Comparison of ENCODE assay signal across 24 cellular contexts in the genomic region with DNA sequence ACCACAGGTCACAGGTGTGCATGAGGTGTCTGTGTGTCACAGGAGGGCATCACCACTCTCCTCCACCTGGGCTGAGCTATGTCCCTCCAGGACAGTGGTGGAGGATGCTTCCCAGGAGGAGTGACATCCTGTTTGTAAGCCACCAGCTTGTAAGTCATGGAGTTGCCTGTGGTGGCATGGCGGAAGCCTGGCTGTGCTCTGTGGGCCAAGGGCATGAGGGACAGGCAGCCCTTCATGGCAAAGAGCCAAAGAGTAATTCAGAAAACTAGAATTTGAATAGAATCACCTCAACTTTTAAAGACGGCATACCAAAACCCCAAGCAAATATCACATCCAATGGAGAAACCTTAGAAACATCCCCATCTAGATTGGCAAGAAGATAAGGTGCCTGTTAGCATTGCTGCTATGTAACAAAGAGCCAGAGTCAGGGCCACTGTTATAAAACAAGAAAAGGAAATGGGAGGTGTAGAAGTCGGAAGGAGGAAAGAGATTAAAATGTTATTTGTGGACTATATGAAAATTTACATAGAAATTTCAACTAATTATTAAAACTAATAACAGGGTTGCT. TPM values are rescaled to one million over a fixed set of nuclear protein-coding genes. Genes with fewer than 3 reads are reported as not detected.
DNase-seq lines count a peak whose midpoint lies in the region; ATAC-seq and TF ChIP-seq lines count a peak whose summit lies in the region.
"Had no signal": no experiment of that assay in that cellular context is flagged by ENCODE, and none has a peak within 500 bp of the region (broad histone marks: within the 10 kb centered on the region; RNA-seq: fewer than 3 reads in every experiment).

No MANE protein-coding gene starts in this region.

- H3K9me3 Mint-ChIP-seq in HFFc6: no peaks in the 10 kb centered on the region
- H3K9me3 Mint-ChIP-seq: activated B cell treated with CpG ODN at 0.5 μM for 24 hours; activated naive CD4-positive, alpha-beta T cell treated with anti-CD3 and anti-CD28 coated beads for 36 hours; dendritic cell treated with granulocyte-macrophage colony-stimulating factor and Interleukin-4, amounts not matched to agents 40 ng/mL and 50 ng/mL, for 4 days; mesothelial cell of epicardium; natural killer cell treated with Interleukin-12 subunit alpha and Interleukin-12 subunit beta and Interleukin-15 and Interleukin-18, amount 100 ng/mL, for 72 hours had no signal

- H3K36me3 ChIP-seq in SK-N-SH (replicated peaks in 1 of 2; ENCODE audit: control insufficient read depth in 1 of 2, insufficient read depth in 2 of 2, low read length in 1 of 2) (no peaks in the 10 kb centered on the region), RWPE2 (ENCODE audit: low read depth) (no peaks in the 10 kb centered on the region), skeletal muscle satellite cell (ENCODE audit: insufficient read depth, low read length) (no peaks in the 10 kb centered on the region), PC-9 (ENCODE audit: low read depth) (no peaks in the 10 kb centered on the region), BE2C (no peaks in the 10 kb centered on the region)
- H3K36me3 ChIP-seq: cardiac muscle cell, left lung, right lobe of liver, upper lobe of right lung had no signal

- CTCF ChIA-PET in SK-N-SH (lab: Yijun Ruan, JAX): interaction anchor here (1.0 to 13.8 kb wide), 8 partner anchors 11 to 85 kb away, joined by 3 to 280 read pairs (median 4); a partner anchor contains a TSS
- CTCF ChIA-PET in PC-9 (lab: Charles Lee): interaction anchor here (0.5 kb wide), 1 partner anchor 205 kb away, joined by 3 read pairs; no protein-coding TSS in a partner anchor

- H3K9me2 ChIP-seq in SK-N-SH (no peaks in the 10 kb centered on the region), PC-9 (ENCODE audit: insufficient read depth) (no peaks in the 10 kb centered on the region)

- no peak for TF ChIP-seq CTCF in SK-N-SH (IDR thresholded peaks at IDR 0.05)
- no peak for TF ChIP-seq CTCF in RWPE2 (IDR thresholded peaks at IDR 0.05; ENCODE audit: poor library complexity, severe bottlenecking)
- no peak for TF ChIP-seq CTCF in foreskin keratinocyte (conservative IDR thresholded peaks at IDR 0.05)
- no peak for TF ChIP-seq CTCF in PC-9 (conservative IDR thresholded peaks at IDR 0.05)
- no peak for TF ChIP-seq CTCF in HFFc6 (IDR thresholded peaks at IDR 0.05)
- TF ChIP-seq CTCF in BE2C (IDR thresholded peaks at IDR 0.05; ENCODE audit: low read depth, low read length): no peak

- H3K4me2 ChIP-seq in SK-N-SH: peak overlapping the region; percentile 16
- H3K4me2 ChIP-seq in skeletal muscle satellite cell (ENCODE audit: low read length): peak overlapping the region; percentile 61
- H3K4me2 ChIP-seq in PC-9: no peak overlapping the region

- H3K79me2 ChIP-seq in SK-N-SH (ENCODE audit: insufficient read depth) (no peaks in the 10 kb centered on the region), PC-9 (ENCODE audit: low read depth) (no peaks in the 10 kb centered on the region)
- H3K79me2 ChIP-seq: parathyroid adenoma had no signal

- no peak for TF ChIP-seq RAD21 in SK-N-SH (IDR thresholded peaks at IDR 0.05; ENCODE audit: low read length)

- H3K4me3 Mint-ChIP-seq in HFFc6: no peak overlapping the region
- H3K4me3 Mint-ChIP-seq: activated B cell treated with CpG ODN at 0.5 μM for 24 hours; activated naive CD4-positive, alpha-beta T cell treated with anti-CD3 and anti-CD28 coated beads for 36 hours; dendritic cell treated with granulocyte-macrophage colony-stimulating factor and Interleukin-4, amounts not matched to agents 40 ng/mL and 50 ng/mL, for 4 days; mesothelial cell of epicardium; natural killer cell treated with Interleukin-12 subunit alpha and Interleukin-12 subunit beta and Interleukin-15 and Interleukin-18, amount 100 ng/mL, for 72 hours had no signal

- H3K27me3 Mint-ChIP-seq in HFFc6 (ENCODE audit: insufficient read depth): peaks cover 18% of the 10 kb centered on the region

- POLR2A ChIA-PET in SK-N-SH (lab: Yijun Ruan, JAX) (no interaction called here), PC-9 (lab: Charles Lee; ENCODE audit: unreplicated experiment) (no interaction called here)

- no peaks in the 10 kb centered on the region for H3K9me3 ChIP-seq in SK-N-SH
- H3K9me3 ChIP-seq in RWPE2 (ENCODE audit: severe bottlenecking): no peaks in the 10 kb centered on the region
- no peaks in the 10 kb centered on the region for H3K9me3 ChIP-seq in skeletal muscle satellite cell (replicated peaks; ENCODE audit: low read length)
- no peaks in the 10 kb centered on the region for H3K9me3 ChIP-seq in PC-9 (ENCODE audit: insufficient read depth, low read depth)
- no peaks in the 10 kb centered on the region for H3K9me3 ChIP-seq in BE2C
- H3K9me3 ChIP-seq: left lung, right lobe of liver, upper lobe of right lung had no signal

- H3K27me3 ChIP-seq in SK-N-SH (ENCODE audit: insufficient read depth) (no peaks in the 10 kb centered on the region), RWPE2 (ENCODE audit: insufficient read depth, poor library complexity, severe bottlenecking) (no peaks in the 10 kb centered on the region), foreskin keratinocyte (peaks cover 13% of the 10 kb centered on the region), skeletal muscle satellite cell (ENCODE audit: control insufficient read depth, insufficient read depth, low read length) (peaks cover 36% of the 10 kb centered on the region), PC-9 (ENCODE audit: insufficient read depth, low read depth) (peaks cover 57% of the 10 kb centered on the region), BE2C (no peaks in the 10 kb centered on the region)
- H3K27me3 ChIP-seq: cardiac muscle cell, right lobe of liver had no signal

- H3K27ac Mint-ChIP-seq in HFFc6: no peak overlapping the region
- H3K27ac Mint-ChIP-seq: activated B cell treated with CpG ODN at 0.5 μM for 24 hours; activated naive CD4-positive, alpha-beta T cell treated with anti-CD3 and anti-CD28 coated beads for 36 hours; dendritic cell treated with granulocyte-macrophage colony-stimulating factor and Interleukin-4, amounts not matched to agents 40 ng/mL and 50 ng/mL, for 4 days; mesothelial cell of epicardium; natural killer cell treated with Interleukin-12 subunit alpha and Interleukin-12 subunit beta and Interleukin-15 and Interleukin-18, amount 100 ng/mL, for 72 hours had no signal

- H3K4me3 ChIP-seq in SK-N-SH (ENCODE audit: low read depth in 2 of 2, low read length in 1 of 2) (no peak overlapping the region), RWPE2 (ENCODE audit: severe bottlenecking) (no peak overlapping the region), skeletal muscle satellite cell (ENCODE audit: low read length) (no peak overlapping the region), PC-9 (no peak overlapping the region), BE2C (ENCODE audit: low read depth, low read length) (no peak overlapping the region)
- H3K4me3 ChIP-seq: cardiac muscle cell, left lung, right lobe of liver, upper lobe of right lung had no signal

- no peak for DNase-seq in SK-N-SH
- no peak for DNase-seq in RWPE2 (ENCODE audit: low spot score)
- no peak for DNase-seq in foreskin keratinocyte
- no peak for DNase-seq in PC-9
- DNase-seq in HFFc6: no peak
- no peak for DNase-seq in BE2C
- DNase-seq: 8988T, activated B cell treated with CpG ODN at 0.5 μM for 24 hours, Karpas-422, NCI-H187 treated with DMSO at 0.1 percent for 48 hours, NCI-H524 treated with DMSO at 0.1 percent for 48 hours, upper lobe of right lung had no signal

- no TSS peak for BruUV-seq in PC-9 (replicated peaks; lab: Mats Ljungman, UMichigan)

- H3K4me1 ChIP-seq in SK-N-SH (ENCODE audit: control insufficient read depth in 1 of 2, insufficient read depth in 2 of 2, low read depth in 1 of 2, low read length in 1 of 2) (peaks cover 11 to 30% of the 10 kb centered on the region in 2 experiments; a peak in 3 of 4 replicates), RWPE2 (ENCODE audit: insufficient read depth, poor library complexity, severe bottlenecking) (peaks cover 11% of the 10 kb centered on the region), foreskin keratinocyte (no peaks in the 10 kb centered on the region), skeletal muscle satellite cell (ENCODE audit: control insufficient read depth, insufficient read depth, low read length) (peaks cover 10% of the 10 kb centered on the region), PC-9 (replicated peaks; ENCODE audit: insufficient read depth) (no peaks in the 10 kb centered on the region), BE2C (peaks cover 10% of the 10 kb centered on the region)
- H3K4me1 ChIP-seq: parathyroid adenoma, upper lobe of right lung had no signal

- no peak for ATAC-seq in SK-N-SH treated with all-trans-retinoic acid at 6 μM for 48 hours
- ATAC-seq in RWPE2 (ENCODE audit: low read depth): no peak
- ATAC-seq in foreskin keratinocyte: peak; percentile 37
- ATAC-seq: natural killer cell treated with Interleukin-12 subunit alpha and Interleukin-12 subunit beta and Interleukin-15 and Interleukin-18, amount 100 ng/mL, for 72 hours had no signal

- WGBS in SK-N-SH (ENCODE audit: low lambda C conversion rate): 72% methylated on average over 2 of the region's 3 CpGs

- H3K36me3 Mint-ChIP-seq in HFFc6 (ENCODE audit: low read depth): no peaks in the 10 kb centered on the region
- H3K36me3 Mint-ChIP-seq: mesothelial cell of epicardium; natural killer cell treated with Interleukin-12 subunit alpha and Interleukin-12 subunit beta and Interleukin-15 and Interleukin-18, amount 100 ng/mL, for 72 hours had no signal

- no peaks in the 10 kb centered on the region for H4K20me1 ChIP-seq in SK-N-SH (ENCODE audit: insufficient read depth)
- H4K20me1 ChIP-seq in PC-9 (ENCODE audit: insufficient read depth): no peaks in the 10 kb centered on the region

- intact Hi-C loops in PC-9 (cut with micrococcal nuclease; ENCODE audit: unreplicated experiment): loop anchor here (5.0 kb wide), 2 partner anchors 38 to 123 kb away; a partner anchor contains a TSS

- H3K9ac ChIP-seq in SK-N-SH (no peak overlapping the region), skeletal muscle satellite cell (ENCODE audit: low read depth, low read length) (no peak overlapping the region)
- H3K9ac ChIP-seq: parathyroid adenoma had no signal

- H3K27ac ChIP-seq in SK-N-SH (ENCODE audit: low read depth in 2 of 2, low read length in 1 of 2): peak overlapping the region in 1 of 2 experiments; percentile 12; a peak in 1 of 4 replicates
- H3K27ac ChIP-seq in RWPE2 (ENCODE audit: poor library complexity, severe bottlenecking): peak overlapping the region; percentile 17
- no peak overlapping the region for H3K27ac ChIP-seq in foreskin keratinocyte
- H3K27ac ChIP-seq in PC-9: no peak overlapping the region
- H3K27ac ChIP-seq: cardiac muscle cell, left lung, parathyroid adenoma, right lobe of liver, upper lobe of right lung had no signal

- no peak for TF ChIP-seq EP300 in SK-N-SH (IDR thresholded peaks at IDR 0.05; ENCODE audit: borderline replicate concordance in 1 of 2, low read depth in 1 of 2, low read length in 1 of 2)

- H2AFZ ChIP-seq in SK-N-SH (ENCODE audit: low read depth): no peak overlapping the region
- no peak overlapping the region for H2AFZ ChIP-seq in PC-9
- H2AFZ ChIP-seq: parathyroid adenoma had no signal

- peaks cover 12% of the 10 kb centered on the region for H3K4me1 Mint-ChIP-seq in HFFc6 (ENCODE audit: low read depth)

- H3F3A ChIP-seq in SK-N-SH (replicated peaks; ENCODE audit: insufficient read depth) (peaks cover 6% of the 10 kb centered on the region), PC-9 (ENCODE audit: insufficient read depth, low read depth) (no peaks in the 10 kb centered on the region)

RNA-seq across cellular contexts. Expression of a gene that starts 52.1 kb away (rescaled TPM):
- polyA plus RNA-seq in SK-N-SH (2012; rRNA removed): not detected in 2 replicates
- polyA plus RNA-seq in SK-N-SH (2012; cell fraction: cytosol; rRNA removed): not detected in 2 replicates
- polyA plus RNA-seq in SK-N-SH (2012; cell fraction: nucleus; rRNA removed): not detected in 2 replicates
- not detected in 2 replicates for total RNA-seq in foreskin keratinocyte
- polyA plus RNA-seq in foreskin keratinocyte: not detected in 2 replicates
- not detected in 2 replicates for total RNA-seq in skeletal muscle satellite cell (2012; rRNA removed)
- total RNA-seq in PC-9 (2021): 11.4 and 13.1 TPM in 2 replicates
- total RNA-seq in HFFc6 (2021; fragmentation: NEBNext Ultra II Directional; extraction: Animal tissue kit (Norgen Biotek cat#: 25700)): not detected
- 1.4 TPM for polyA plus RNA-seq in BE2C (2012; ENCODE audit: insufficient read depth, insufficient read length, low read depth)
- total RNA-seq: activated B cell treated with CpG ODN at 0.5 μM for 24 hours; activated naive CD4-positive, alpha-beta T cell treated with anti-CD3 and anti-CD28 coated beads for 36 hours; HT1080; mesothelial cell of epicardium; natural killer cell treated with Interleukin-12 subunit alpha and Interleukin-12 subunit beta and Interleukin-15 and Interleukin-18, amount 100 ng/mL, for 72 hours; RPMI7951 had no signal
- polyA plus RNA-seq: cardiac muscle cell had no signal

Comparison
In these comparisons a context has a peak if more than half of its experiments do, and no peak if none do; other contexts are left out.
1. RNA of a gene that starts 52.1 kb away (total RNA-seq): 11.4 to 13.1 TPM in PC-9; not detected in foreskin keratinocyte and not detected in HFFc6; every median in the first group is over 10 times any median in the second.